21 cellular contexts compared by ENCODE assay signal in genomic region chr2:135647836-135648579, GRCh38.
DNase-seq lines count a peak whose midpoint lies in the region; ATAC-seq, FAIRE-seq and TF ChIP-seq lines count a peak whose summit lies in the region.
"Had no signal": no experiment of that assay in that cellular context is flagged by ENCODE, and none has a peak within 500 bp of the region (broad histone marks: within the 10 kb centered on the region; RNA-seq: fewer than 3 reads in every experiment).

No MANE protein-coding gene starts in this region.

- no peak overlapping the region for H2BK12ac ChIP-seq in H1 (ENCODE audit: low read depth, low read length)

- H4K91ac ChIP-seq in H1 (replicated peaks; ENCODE audit: insufficient read length, low read length): no peak overlapping the region

- no peak for TF ChIP-seq RAD21 in H1 (IDR thresholded peaks at IDR 0.05 in 1 of 2, conservative IDR thresholded peaks at IDR 0.05 in 1 of 2; ENCODE audit: low read depth in 2 of 2, low read length in 2 of 2)

- H3K23me2 ChIP-seq in H1 (ENCODE audit: low read depth, low read length): no peaks in the 10 kb centered on the region

- peaks cover 7 to 15% of the 10 kb centered on the region in 2 donors for H3K36me3 Mint-ChIP-seq in activated naive CD4-positive, alpha-beta T cell treated with anti-CD3 and anti-CD28 coated beads, Interleukin-2, amount 50 U/mL, for 72 hours

- H3K56ac ChIP-seq in H1 (replicated peaks; ENCODE audit: insufficient read length, low read depth, low read length): no peak overlapping the region

- TF ChIP-seq EP300 in H1 (IDR thresholded peaks at IDR 0.05; ENCODE audit: borderline replicate concordance in 1 of 2, low read depth in 2 of 2, low read length in 2 of 2): no peak

- H2AK5ac ChIP-seq in H1 (ENCODE audit: low read depth, low read length): no peak overlapping the region

- no peak overlapping the region for H3K27ac Mint-ChIP-seq in activated naive CD4-positive, alpha-beta T cell treated with anti-CD3 and anti-CD28 coated beads, Interleukin-2, amount 50 U/mL, for 72 hours
- H3K27ac Mint-ChIP-seq: CD14-positive monocyte had no signal

- H3K4me1 ChIP-seq in H1 (replicated peaks in 1 of 4; ENCODE audit: control insufficient read depth in 3 of 4, insufficient read depth in 4 of 4, low read length in 3 of 4): no peaks in the 10 kb centered on the region
- H3K4me1 ChIP-seq: BE2C had no signal

- H2BK15ac ChIP-seq in H1 (ENCODE audit: low read length): no peak overlapping the region

- no peaks in the 10 kb centered on the region for H3K27me3 ChIP-seq in H1 (replicated peaks in 1 of 4; ENCODE audit: control insufficient read depth in 3 of 4, extremely low read depth in 1 of 4, insufficient read depth in 3 of 4, low read length in 3 of 4)
- H3K27me3 ChIP-seq: BE2C, MG63 had no signal

- H3K9me3 ChIP-seq in H1 (ENCODE audit: insufficient read depth in 2 of 2, low read depth in 1 of 2, low read length in 1 of 2): no peaks in the 10 kb centered on the region
- H3K9me3 ChIP-seq: BE2C, MG63 had no signal

- no peak overlapping the region for H2BK120ac ChIP-seq in H1 (replicated peaks; ENCODE audit: low read depth, low read length)

- no peak overlapping the region for H4K8ac ChIP-seq in H1 (ENCODE audit: extremely low read depth, insufficient read depth, low read length)

- no peak overlapping the region for H4K5ac ChIP-seq in H1 (ENCODE audit: insufficient read length, low read depth, low read length)

- 88% methylated on average over 2 of the region's 2 CpGs; no CpG with 5 or more reads in 1 of the 2 experiments for WGBS in H1 (ENCODE audit: extremely low coverage in 1 of 2, insufficient coverage in 1 of 2, insufficient read length in 1 of 2, insufficient replicate concordance in 2 of 2, low coverage in 1 of 2, low lambda C conversion rate in 2 of 2, missing lambda C conversion rate in 1 of 2), 2 experiments

- no peak for TF ChIP-seq CTCF in H1 (IDR thresholded peaks at IDR 0.05; ENCODE audit: control extremely low read depth in 1 of 3, insufficient read depth in 1 of 3, low read depth in 1 of 3, low read length in 3 of 3)

- CTCF ChIA-PET in H1 (lab: Charles Lee; ENCODE audit: partially characterized antibody): interaction anchor here (1.2 to 1.9 kb wide), 4 partner anchors 10 to 659 kb away, joined by 3 to 7 read pairs (median 3); no protein-coding TSS in a partner anchor

- H3K27ac ChIP-seq in H1 (ENCODE audit: low read depth, low read length): no peak overlapping the region
- H3K27ac ChIP-seq: SK-N-MC had no signal

- H3K9me3 Mint-ChIP-seq in activated naive CD4-positive, alpha-beta T cell treated with anti-CD3 and anti-CD28 coated beads, Interleukin-2, amount 50 U/mL, for 72 hours: no peaks in the 10 kb centered on the region
- H3K9me3 Mint-ChIP-seq: CD14-positive monocyte had no signal

- H2AFZ ChIP-seq in H1 (ENCODE audit: low read length): no peak overlapping the region

- no peak for ATAC-seq in activated naive CD4-positive, alpha-beta T cell treated with anti-CD3 and anti-CD28 coated beads, Interleukin-2, amount 50 U/mL, for 72 hours

- H3K23ac ChIP-seq in H1 (ENCODE audit: insufficient read length): no peak overlapping the region

- no peak overlapping the region for H3K4ac ChIP-seq in H1 (replicated peaks; ENCODE audit: insufficient read length, low read depth, low read length)

- H3K36me3 ChIP-seq in H1 (ENCODE audit: control insufficient read depth in 2 of 4, insufficient read depth in 4 of 4, low read length in 3 of 4): peaks cover 3 to 50% (median 20%) of the 10 kb centered on the region in 4 experiments; a peak in 6 of 8 replicates
- H3K36me3 ChIP-seq: BE2C had no signal

- no peak overlapping the region for H3K4me2 ChIP-seq in H1 (ENCODE audit: insufficient read depth in 1 of 2, low read depth in 2 of 2, low read length in 2 of 2)

- intact Hi-C loops in posterior vena cava (cut with DNase I): no loop called here

- H3K14ac ChIP-seq in H1 (ENCODE audit: insufficient read length): no peak overlapping the region

- H3K79me1 ChIP-seq in H1 (ENCODE audit: low read depth, low read length): no peaks in the 10 kb centered on the region

- POLR2A ChIA-PET in H1 (lab: Charles Lee; ENCODE audit: partially characterized antibody): no interaction called here

- DNase-seq in H1 (ENCODE audit: low read depth in 1 of 2, low spot score in 2 of 2) (no peak), midbrain (lab: John Stamatoyannopoulos, UW) (no peak), posterior vena cava (ENCODE audit: low spot score) (no peak)
- DNase-seq in stimulated activated CD4-positive, alpha-beta T cell treated with anti-CD3 and anti-CD28 coated beads, Interleukin-2, amount 100 ng/mL, for 24 hours: no peak
- no peak for DNase-seq in activated naive CD4-positive, alpha-beta T cell treated with anti-CD3 and anti-CD28 coated beads, Interleukin-2, amount 50 U/mL, for 72 hours (ENCODE audit: low spot score in 2 of 2)
- DNase-seq: ACHN, BE2C, Calu3, DMS79 treated with DMSO at 0.1 percent for 48 hours, Kasumi-1, MG63, NCI-H2029 treated with DMSO at 0.1 percent for 48 hours, NCI-H524, NCI-H774, SIG-M5 had no signal

- no peak for TF ChIP-seq POLR2A in H1 (IDR thresholded peaks at IDR 0.05; ENCODE audit: control extremely low read depth in 1 of 2, low read depth in 2 of 2, low read length in 2 of 2)

- H3K4me3 ChIP-seq in H1 (ENCODE audit: extremely low read depth in 1 of 4, insufficient read depth in 2 of 4, low read depth in 3 of 4, low read length in 4 of 4): no peak overlapping the region
- H3K4me3 ChIP-seq: MG63, SK-N-MC had no signal

- H2BK5ac ChIP-seq in H1 (ENCODE audit: low read depth, low read length): no peak overlapping the region

- FAIRE-seq in G401.6 (lab: Jason Lieb, UNC) (peak; percentile 27), TTC549 (lab: Jason Lieb, UNC) (peak; percentile 13), H1 (lab: Jason Lieb, UNC) (peak; percentile 36)
- FAIRE-seq: H54, RCC 7860 had no signal

- H3K79me2 ChIP-seq in H1 (ENCODE audit: control insufficient read depth in 1 of 2, insufficient read depth in 2 of 2, low read length in 2 of 2): no peaks in the 10 kb centered on the region

- H2BK20ac ChIP-seq in H1 (ENCODE audit: low read length): no peak overlapping the region

- no peak overlapping the region for H3K18ac ChIP-seq in H1 (ENCODE audit: extremely low read depth, low read length)

- H4K20me1 ChIP-seq in H1 (replicated peaks in 1 of 2; ENCODE audit: control insufficient read depth in 1 of 2, insufficient read depth in 2 of 2, low read length in 2 of 2): no peaks in the 10 kb centered on the region

- H3K9ac ChIP-seq in H1 (replicated peaks in 1 of 4; ENCODE audit: extremely low read depth in 1 of 4, low read depth in 3 of 4, low read length in 3 of 4): no peak overlapping the region

TF ChIP-seq in H1, 55 proteins besides CTCF, POLR2A, EP300 and RAD21:
- TF ChIP-seq ASH2L (IDR thresholded peaks at IDR 0.05; ENCODE audit: low read length): no peak
- TF ChIP-seq PHF8 (conservative IDR thresholded peaks at IDR 0.05; ENCODE audit: low read depth, low read length): no peak
- no peak for TF ChIP-seq TAF7 (optimal IDR thresholded peaks at IDR 0.05; ENCODE audit: borderline replicate concordance, low read depth, low read length)
TF ChIP-seq in H1: peak in this region for 0.
